Comparison of ENCODE assay signal across 18 cellular contexts in the genomic region with DNA sequence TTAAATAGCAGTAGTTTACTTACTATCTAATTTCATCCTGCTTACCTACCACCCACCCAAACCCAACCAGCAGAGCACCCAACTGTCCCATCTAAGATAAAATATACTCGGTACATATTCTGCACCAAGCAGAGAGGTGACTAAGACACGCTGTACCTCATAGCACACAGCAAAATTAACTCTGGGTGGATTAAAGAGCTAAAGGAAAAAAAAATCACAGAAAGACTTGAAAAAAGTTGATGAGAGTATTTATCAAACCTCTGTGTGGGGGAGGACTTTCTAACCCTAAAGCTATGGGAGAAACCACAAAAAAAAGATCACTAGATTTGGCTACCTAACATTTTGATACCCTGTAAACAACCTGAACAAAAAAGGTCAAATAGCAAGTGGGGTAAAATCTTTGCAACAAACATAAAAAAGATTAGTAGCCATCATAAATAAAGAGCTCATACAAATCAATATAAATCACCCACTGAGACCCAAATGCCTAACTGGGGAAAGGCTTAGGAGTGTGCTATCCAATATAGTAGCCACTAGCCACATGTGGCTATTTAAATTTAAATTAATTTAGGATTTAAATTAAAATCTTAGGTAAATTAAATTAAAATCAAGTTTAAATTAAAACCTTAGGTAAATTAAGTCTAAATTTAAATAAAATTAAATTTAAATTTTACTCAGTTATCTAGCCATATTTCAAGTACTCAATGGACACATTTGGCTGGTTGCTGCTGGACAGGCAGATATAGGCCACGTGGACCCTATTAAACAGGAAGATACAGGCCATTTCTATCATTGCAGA. TPM values are rescaled to one million over a fixed set of nuclear protein-coding genes. Genes with fewer than 3 reads are reported as not detected.
DNase-seq lines count a peak whose midpoint lies in the region; ATAC-seq, FAIRE-seq and TF ChIP-seq lines count a peak whose summit lies in the region.
"Had no signal": no experiment of that assay in that cellular context is flagged by ENCODE, and none has a peak within 500 bp of the region (broad histone marks: within the 10 kb centered on the region; RNA-seq: fewer than 3 reads in every experiment).

No MANE protein-coding gene starts in this region.

- H3K4me1 Mint-ChIP-seq in activated naive CD4-positive, alpha-beta T cell treated with anti-CD3 and anti-CD28 coated beads, Interleukin-2, amount 10 ng/mL, durations not matched to agents 7 days and 5 days: peaks cover 94% of the 10 kb centered on the region
- no peaks in the 10 kb centered on the region for H3K4me1 Mint-ChIP-seq in WTC11
- peaks cover 94% of the 10 kb centered on the region for H3K4me1 Mint-ChIP-seq in activated naive CD8-positive, alpha-beta T cell treated with anti-CD3 and anti-CD28 coated beads, Interleukin-2, amount 50 U/mL, for 24 hours
- peaks cover 91% of the 10 kb centered on the region for H3K4me1 Mint-ChIP-seq in stimulated activated naive CD8-positive, alpha-beta T cell treated with anti-CD3 and anti-CD28 coated beads, Interleukin-15, Interleukin-2, amounts not matched to agents 100 ng/mL and 50 ng/mL, for 24 hours (ENCODE audit: low read depth)

- H3K36me3 Mint-ChIP-seq in activated naive CD4-positive, alpha-beta T cell treated with anti-CD3 and anti-CD28 coated beads, Interleukin-2, amount 10 ng/mL, durations not matched to agents 7 days and 5 days: peaks cover 20% of the 10 kb centered on the region
- H3K36me3 Mint-ChIP-seq in WTC11: no peaks in the 10 kb centered on the region
- H3K36me3 Mint-ChIP-seq in activated naive CD8-positive, alpha-beta T cell treated with anti-CD3 and anti-CD28 coated beads, Interleukin-2, amount 50 U/mL, for 24 hours (ENCODE audit: low read depth): peaks cover 24% of the 10 kb centered on the region
- peaks cover 37% of the 10 kb centered on the region for H3K36me3 Mint-ChIP-seq in stimulated activated naive CD8-positive, alpha-beta T cell treated with anti-CD3 and anti-CD28 coated beads, Interleukin-15, Interleukin-2, amounts not matched to agents 100 ng/mL and 50 ng/mL, for 24 hours (ENCODE audit: low read depth)

- no peaks in the 10 kb centered on the region for H3K27me3 Mint-ChIP-seq in activated naive CD4-positive, alpha-beta T cell treated with anti-CD3 and anti-CD28 coated beads, Interleukin-2, amount 10 ng/mL, durations not matched to agents 7 days and 5 days
- H3K27me3 Mint-ChIP-seq in WTC11 (ENCODE audit: low read depth): no peaks in the 10 kb centered on the region; the same call in 1 of the 2 replicates
- no peaks in the 10 kb centered on the region for H3K27me3 Mint-ChIP-seq in activated naive CD8-positive, alpha-beta T cell treated with anti-CD3 and anti-CD28 coated beads, Interleukin-2, amount 50 U/mL, for 24 hours
- H3K27me3 Mint-ChIP-seq in stimulated activated naive CD8-positive, alpha-beta T cell treated with anti-CD3 and anti-CD28 coated beads, Interleukin-15, Interleukin-2, amounts not matched to agents 100 ng/mL and 50 ng/mL, for 24 hours: no peaks in the 10 kb centered on the region

- peak overlapping the region; percentile 77 for H3K27ac Mint-ChIP-seq in activated naive CD4-positive, alpha-beta T cell treated with anti-CD3 and anti-CD28 coated beads, Interleukin-2, amount 10 ng/mL, durations not matched to agents 7 days and 5 days
- no peak overlapping the region for H3K27ac Mint-ChIP-seq in WTC11
- H3K27ac Mint-ChIP-seq in activated naive CD8-positive, alpha-beta T cell treated with anti-CD3 and anti-CD28 coated beads, Interleukin-2, amount 50 U/mL, for 24 hours: peak overlapping the region; percentile 81
- peak overlapping the region; percentile 50 for H3K27ac Mint-ChIP-seq in stimulated activated naive CD8-positive, alpha-beta T cell treated with anti-CD3 and anti-CD28 coated beads, Interleukin-15, Interleukin-2, amounts not matched to agents 100 ng/mL and 50 ng/mL, for 24 hours
- H3K27ac Mint-ChIP-seq: dendritic cell treated with granulocyte-macrophage colony-stimulating factor and Interleukin-4, amounts not matched to agents 40 ng/mL and 50 ng/mL, for 4 days; nephron progenitor cell had no signal

- no peaks in the 10 kb centered on the region for H3K9me3 Mint-ChIP-seq in activated naive CD4-positive, alpha-beta T cell treated with anti-CD3 and anti-CD28 coated beads, Interleukin-2, amount 10 ng/mL, durations not matched to agents 7 days and 5 days
- peaks cover 13% of the 10 kb centered on the region for H3K9me3 Mint-ChIP-seq in WTC11
- no peaks in the 10 kb centered on the region for H3K9me3 Mint-ChIP-seq in activated naive CD8-positive, alpha-beta T cell treated with anti-CD3 and anti-CD28 coated beads, Interleukin-2, amount 50 U/mL, for 24 hours
- no peaks in the 10 kb centered on the region for H3K9me3 Mint-ChIP-seq in stimulated activated naive CD8-positive, alpha-beta T cell treated with anti-CD3 and anti-CD28 coated beads, Interleukin-15, Interleukin-2, amounts not matched to agents 100 ng/mL and 50 ng/mL, for 24 hours
- H3K9me3 Mint-ChIP-seq: dendritic cell treated with granulocyte-macrophage colony-stimulating factor and Interleukin-4, amounts not matched to agents 40 ng/mL and 50 ng/mL, for 4 days had no signal

- peak overlapping the region; percentile 9 for H3K4me3 Mint-ChIP-seq in activated naive CD4-positive, alpha-beta T cell treated with anti-CD3 and anti-CD28 coated beads, Interleukin-2, amount 10 ng/mL, durations not matched to agents 7 days and 5 days
- H3K4me3 Mint-ChIP-seq in WTC11: no peak overlapping the region
- peak overlapping the region; percentile 50 for H3K4me3 Mint-ChIP-seq in activated naive CD8-positive, alpha-beta T cell treated with anti-CD3 and anti-CD28 coated beads, Interleukin-2, amount 50 U/mL, for 24 hours
- peak overlapping the region; percentile 15 for H3K4me3 Mint-ChIP-seq in stimulated activated naive CD8-positive, alpha-beta T cell treated with anti-CD3 and anti-CD28 coated beads, Interleukin-15, Interleukin-2, amounts not matched to agents 100 ng/mL and 50 ng/mL, for 24 hours
- H3K4me3 Mint-ChIP-seq: dendritic cell treated with granulocyte-macrophage colony-stimulating factor and Interleukin-4, amounts not matched to agents 40 ng/mL and 50 ng/mL, for 4 days; nephron progenitor cell had no signal

- FAIRE-seq in frontal cortex (lab: Jason Lieb, UNC): no peak
- FAIRE-seq: endometrium, islet of Langerhans, pancreas had no signal

- ATAC-seq in WTC11 (no peak), HG03378 (IDR thresholded peaks at IDR 0.05; ENCODE audit: unreplicated experiment) (no peak)
- peak; percentile 70 for ATAC-seq in activated naive CD8-positive, alpha-beta T cell treated with anti-CD3 and anti-CD28 coated beads, Interleukin-2, amount 50 U/mL, for 24 hours

- no peak for DNase-seq in activated naive CD4-positive, alpha-beta T cell treated with anti-CD3 and anti-CD28 coated beads, Interleukin-2, amount 10 ng/mL, durations not matched to agents 7 days and 5 days
- no peak for DNase-seq in activated naive CD4-positive, alpha-beta T cell treated with Interleukin-2 at 50 U/mL for 16 hours
- DNase-seq in WTC11 (ENCODE audit: low spot score): no peak
- DNase-seq in activated naive CD8-positive, alpha-beta T cell treated with anti-CD3 and anti-CD28 coated beads, Interleukin-2, amount 50 U/mL, for 24 hours: no peak
- DNase-seq in frontal cortex (ENCODE audit: low spot score in 2 of 2): no peak
- no peak for DNase-seq in kidney glomerular epithelial cell (lab: John Stamatoyannopoulos, UW)
- DNase-seq: activated CD4-positive, alpha-beta T cell treated with anti-CD3 and anti-CD28 coated beads for 48 hours; GDM1; NCI-H1436 treated with DMSO at 0.1 percent for 48 hours; NCI-H524; nephron progenitor cell; pancreas; SIG-M5 had no signal

- no peak for TF ChIP-seq CTCF in WTC11 (IDR thresholded peaks at IDR 0.05)

- CTCF ChIA-PET in activated naive CD4-positive, alpha-beta T cell treated with anti-CD3 and anti-CD28 coated beads, Interleukin-2, amount 10 ng/mL, durations not matched to agents 7 days and 5 days (lab: Charles Lee): no interaction called here
- CTCF ChIA-PET in WTC11 (lab: Charles Lee): no interaction called here

- POLR2A ChIA-PET in WTC11 (lab: Charles Lee): no interaction called here

TF ChIP-seq in WTC11, 78 proteins besides CTCF, POLR2A, EP300 and RAD21:
- no peak for TF ChIP-seq ZNF396 (CRISPR knock-in tag; IDR thresholded peaks at IDR 0.05; ENCODE audit: borderline replicate concordance)
- peak; percentile 98 for TF ChIP-seq HMGA2 (CRISPR knock-in tag; IDR thresholded peaks at IDR 0.05)

RNA-seq across cellular contexts. Expression of gene CD5, which starts 25.6 kb away (rescaled TPM):
- total RNA-seq in WTC11 (2021): 0.30 to 0.37 TPM (median 0.32 TPM) in 3 replicates
- total RNA-seq in frontal cortex: not detected
